ENCODE assay signal across 27 cellular contexts in the genomic region with DNA sequence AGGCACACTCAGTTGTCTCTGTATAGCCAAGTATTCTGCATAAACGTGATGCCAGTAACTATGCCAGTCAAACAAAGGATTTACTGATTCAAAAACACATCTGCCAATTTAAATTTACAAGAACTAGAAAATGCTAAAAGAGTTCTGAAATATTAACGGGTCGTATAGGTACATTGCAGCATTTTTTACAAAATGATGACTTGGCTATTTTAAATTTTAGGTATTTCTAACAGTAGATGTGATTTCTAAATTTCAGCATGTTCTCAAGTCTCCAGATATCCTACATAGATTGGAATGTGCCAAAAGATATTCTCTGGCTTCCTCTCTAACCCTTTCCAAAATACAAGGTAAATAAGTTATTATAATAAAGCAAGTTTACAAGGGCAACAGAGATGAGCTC.
DNase-seq lines count a peak whose midpoint lies in the region; ATAC-seq, FAIRE-seq and TF ChIP-seq lines count a peak whose summit lies in the region.
"Had no signal": no experiment of that assay in that cellular context is flagged by ENCODE, and none has a peak within 500 bp of the region (broad histone marks: within the 10 kb centered on the region; RNA-seq: fewer than 3 reads in every experiment).

No MANE protein-coding gene starts in this region.

- no peak for TF ChIP-seq EP300 in A549 (IDR thresholded peaks at IDR 0.05)
- TF ChIP-seq EP300 in K562 (IDR thresholded peaks at IDR 0.05; ENCODE audit: low read length) = no peak
- no peak for TF ChIP-seq EP300 in esophagus muscularis mucosa (IDR thresholded peaks at IDR 0.05)

- no peak overlapping the region for H2BK120ac ChIP-seq in IMR-90 (ENCODE audit: low read depth, low read length)

- H3K4me2 ChIP-seq in A549 (no peak overlapping the region), IMR-90 (ENCODE audit: low read depth, low read length) (no peak overlapping the region), MM.1S (ENCODE audit: low read depth, low read length) (peak overlapping the region; percentile 12; the same call in 1 of the 2 replicates), K562 (ENCODE audit: insufficient read depth, low read length) (no peak overlapping the region)

- no peak overlapping the region for H3K18ac ChIP-seq in IMR-90 (ENCODE audit: low read depth, low read length)

- H4K20me1 ChIP-seq in IMR-90 (ENCODE audit: insufficient read depth, low read length) (no peaks in the 10 kb centered on the region), MM.1S (ENCODE audit: insufficient read depth, low read length) (no peaks in the 10 kb centered on the region), K562 (replicated peaks; ENCODE audit: control insufficient read depth, insufficient read depth, low read length) (no peaks in the 10 kb centered on the region)
- H4K20me1 ChIP-seq: BLaER1 treated with 17β-estradiol and CSF1 and Interleukin-3, amounts not matched to agents 10 nM and 100 nM had no signal

- H3K9me1 ChIP-seq in IMR-90 (ENCODE audit: insufficient read depth, low read length) = no peaks in the 10 kb centered on the region
- H3K9me1 ChIP-seq in K562 (ENCODE audit: control insufficient read depth, insufficient read depth, low read length) = no peaks in the 10 kb centered on the region

- no peaks in the 10 kb centered on the region for H3K9me2 ChIP-seq in MM.1S (replicated peaks; ENCODE audit: insufficient read depth, low read length)

- no peak for TF ChIP-seq POLR2A in A549 (IDR thresholded peaks at IDR 0.05; ENCODE audit: low read length)
- TF ChIP-seq POLR2A in IMR-90 (IDR thresholded peaks at IDR 0.05; ENCODE audit: low read depth, low read length) = no peak
- no peak for TF ChIP-seq POLR2A in K562 (conservative IDR thresholded peaks at IDR 0.05)
- TF ChIP-seq POLR2A in esophagus muscularis mucosa (IDR thresholded peaks at IDR 0.05; ENCODE audit: low read depth) = no peak

- in situ Hi-C loops in IMR-90 (cut with MboI; ENCODE audit: low sequenced_read_pairs) = no loop called here
- in situ Hi-C loops in K562 (cut with MboI) = no loop called here

- H4K5ac ChIP-seq in IMR-90 (ENCODE audit: low read depth, low read length) = no peak overlapping the region

- no peaks in the 10 kb centered on the region for H3K4me1 ChIP-seq in A549
- H3K4me1 ChIP-seq in IMR-90 (ENCODE audit: control insufficient read depth, insufficient read depth, low read length) = no peaks in the 10 kb centered on the region
- peaks cover 63% of the 10 kb centered on the region for H3K4me1 ChIP-seq in MM.1S (ENCODE audit: low read length)
- H3K4me1 ChIP-seq in K562 (replicated peaks in 1 of 2; ENCODE audit: control insufficient read depth in 2 of 2, insufficient read depth in 2 of 2, low read length in 2 of 2) = no peaks in the 10 kb centered on the region
- H3K4me1 ChIP-seq in esophagus muscularis mucosa = peaks cover 0 to 4% (median 0%) of the 10 kb centered on the region in 4 donors

- H3F3A ChIP-seq in MM.1S (ENCODE audit: insufficient read depth, low read length) = peaks cover 26% of the 10 kb centered on the region

- H2BK15ac ChIP-seq in IMR-90 (ENCODE audit: low read depth, low read length) = no peak overlapping the region

- no peak overlapping the region for H4K91ac ChIP-seq in IMR-90 (ENCODE audit: insufficient read depth, low read depth, low read length)

- H3K4me3 ChIP-seq in A549 (no peak overlapping the region), IMR-90 (ENCODE audit: insufficient read depth, low read depth, low read length) (no peak overlapping the region), MM.1S (ENCODE audit: low read length) (no peak overlapping the region), K562 (no peak overlapping the region), esophagus muscularis mucosa (no peak overlapping the region)
- H3K4me3 ChIP-seq: BLaER1 treated with 17β-estradiol and CSF1 and Interleukin-3, amounts not matched to agents 10 nM and 100 nM; GM12878 had no signal

- H2AFZ ChIP-seq in IMR-90 (replicated peaks; ENCODE audit: low read length, poor library complexity) (no peak overlapping the region), MM.1S (ENCODE audit: low read length) (no peak overlapping the region), K562 (ENCODE audit: low read depth, low read length) (no peak overlapping the region)

- no peak for TF ChIP-seq CTCF in A549 (IDR thresholded peaks at IDR 0.05)
- TF ChIP-seq CTCF in IMR-90 (conservative IDR thresholded peaks at IDR 0.05; ENCODE audit: low read depth, low read length) = no peak
- no peak for TF ChIP-seq CTCF in MM.1S (IDR thresholded peaks at IDR 0.05; ENCODE audit: low read length)
- TF ChIP-seq CTCF in K562 (IDR thresholded peaks at IDR 0.05 in 2 of 3, conservative IDR thresholded peaks at IDR 0.05 in 1 of 3; ENCODE audit: insufficient read depth in 2 of 3, low read depth in 1 of 3, low read length in 3 of 3) = no peak
- TF ChIP-seq CTCF in esophagus muscularis mucosa (IDR thresholded peaks at IDR 0.05) = no peak

- FAIRE-seq in A549 (lab: Jason Lieb, UNC) (no peak), K562 (lab: Jason Lieb, UNC) (no peak)
- FAIRE-seq: A204.1, GM12878, GM12892, GM18507 had no signal

- H3K56ac ChIP-seq in IMR-90 (ENCODE audit: extremely low read depth, insufficient read depth, low read length) = no peak overlapping the region

- no peaks in the 10 kb centered on the region for H3K79me1 ChIP-seq in IMR-90 (ENCODE audit: low read depth in 1 of 2, low read length in 2 of 2)

- POLR2A ChIA-PET in A549 (lab: Yijun Ruan, JAX) (no interaction called here), IMR-90 (lab: Charles Lee; ENCODE audit: unreplicated experiment) (no interaction called here), K562 (lab: Yijun Ruan, JAX) (no interaction called here)

- dilution Hi-C loops in IMR-90 (cut with HindIII; ENCODE audit: low sequenced_read_pairs, unreplicated experiment) = no loop called here

- H2AK5ac ChIP-seq in IMR-90 (ENCODE audit: low read depth, low read length) = no peak overlapping the region

- TF ChIP-seq RAD21 in A549 (conservative IDR thresholded peaks at IDR 0.05 in 1 of 2, IDR thresholded peaks at IDR 0.05 in 1 of 2) (no peak), IMR-90 (IDR thresholded peaks at IDR 0.05; ENCODE audit: low read length) (no peak), K562 (CRISPR knock-in tag; conservative IDR thresholded peaks at IDR 0.05 in 1 of 2, IDR thresholded peaks at IDR 0.05 in 1 of 2) (no peak)

- DNase-seq in A549 (ENCODE audit: low read depth in 1 of 2, low spot score in 1 of 2) (no peak), IMR-90 (no peak), MM.1S (no peak), K562 (ENCODE audit: extremely low read depth in 1 of 4, low spot score in 3 of 4) (no peak), iPS-NIHi7 (ENCODE audit: extremely low spot score) (no peak), posterior vena cava (ENCODE audit: low spot score) (no peak), esophagus muscularis mucosa (ENCODE audit: extremely low spot score) (no peak)
- DNase-seq: 8988T; AML-193; CD4-positive, alpha-beta memory T cell; CD4-positive, CD25-positive, alpha-beta regulatory T cell; CD8-positive, alpha-beta memory T cell; COR-L47; DMS 273 treated with DMSO at 0.1 percent for 48 hours; DMS153; DMS53; DMS79; DND-41; EL; GDM1 had no signal

- no peak overlapping the region for H3K9ac ChIP-seq in IMR-90 (ENCODE audit: low read depth, low read length)
- H3K9ac ChIP-seq in MM.1S (ENCODE audit: low read length) = no peak overlapping the region
- no peak overlapping the region for H3K9ac ChIP-seq in K562 (ENCODE audit: insufficient read depth in 1 of 2, low read depth in 2 of 2, low read length in 2 of 2)
- H3K9ac ChIP-seq: BLaER1 treated with 17β-estradiol and CSF1 and Interleukin-3, amounts not matched to agents 10 nM and 100 nM had no signal

- H2BK5ac ChIP-seq in IMR-90 (ENCODE audit: low read depth, low read length, poor library complexity, severe bottlenecking) = no peak overlapping the region

- CTCF ChIA-PET in A549 (lab: Yijun Ruan, JAX) = interaction anchor here (0.6 kb wide), 1 partner anchor 25 kb away, joined by 3 read pairs; no protein-coding TSS in a partner anchor
- CTCF ChIA-PET in IMR-90 (lab: Yijun Ruan, JAX) = no interaction called here
- CTCF ChIA-PET in K562 (lab: Yijun Ruan, JAX; ENCODE audit: low intra/inter-chr PET ratio) = no interaction called here

- H2BK20ac ChIP-seq in IMR-90 (ENCODE audit: low read depth, low read length) = no peak overlapping the region

- 44% methylated on average over 3 of the region's 3 CpGs for whole genome bisulfite sequencing in A549 (ENCODE audit: missing lambda C conversion rate)
- no CpG with 5 or more reads among the region's 3 CpGs for WGBS in IMR-90 (ENCODE audit: extremely low coverage in 2 of 2, insufficient read length in 1 of 2), 2 experiments
- 3% methylated on average over 3 of the region's 3 CpGs for WGBS in K562 (ENCODE audit: insufficient coverage, low coverage, missing lambda C conversion rate)
- WGBS in esophagus muscularis mucosa = 86% methylated on average over 3 of the region's 3 CpGs

- H3K27ac ChIP-seq in A549 = no peak overlapping the region
- H3K27ac ChIP-seq in IMR-90 (ENCODE audit: insufficient read depth, low read length) = no peak overlapping the region
- peak overlapping the region; percentile 56; the same call in 1 of the 2 replicates for H3K27ac ChIP-seq in MM.1S (ENCODE audit: low read length)
- no peak overlapping the region for H3K27ac ChIP-seq in K562 (ENCODE audit: extremely low read depth, low read depth, low read length)
- H3K27ac ChIP-seq in esophagus muscularis mucosa (replicated peaks in 1 of 4) = no peak overlapping the region
- H3K27ac ChIP-seq: BLaER1 treated with 17β-estradiol and CSF1 and Interleukin-3, amounts not matched to agents 10 nM and 100 nM; C4-2B had no signal

- no peak overlapping the region for H3K4ac ChIP-seq in IMR-90 (ENCODE audit: low read depth, low read length)

- H2AK9ac ChIP-seq in IMR-90 (replicated peaks; ENCODE audit: low read depth, low read length, poor library complexity) = no peak overlapping the region

- no peak overlapping the region for H3K14ac ChIP-seq in IMR-90 (replicated peaks; ENCODE audit: low read depth, low read length)

- H3K79me2 ChIP-seq in MM.1S (ENCODE audit: low read length) (0 out of 2 replicates have a peak, but pooled peaks cover 4% of the 10 kb centered on the region), K562 (ENCODE audit: control insufficient read depth, insufficient read depth, low read length) (no peaks in the 10 kb centered on the region)

- no peaks in the 10 kb centered on the region for H3K36me3 ChIP-seq in IMR-90 (ENCODE audit: control insufficient read depth, insufficient read depth, low read length)
- H3K36me3 ChIP-seq in MM.1S (replicated peaks; ENCODE audit: insufficient read depth, low read length) = peaks cover 14% of the 10 kb centered on the region
- H3K36me3 ChIP-seq in K562 (ENCODE audit: control insufficient read depth, insufficient read depth, low read length) = no peaks in the 10 kb centered on the region
- no peaks in the 10 kb centered on the region for H3K36me3 ChIP-seq in esophagus muscularis mucosa
- H3K36me3 ChIP-seq: BLaER1 treated with 17β-estradiol and CSF1 and Interleukin-3, amounts not matched to agents 10 nM and 100 nM had no signal

- H3K27me3 ChIP-seq in IMR-90 (ENCODE audit: control insufficient read depth, insufficient read depth, low read length) (no peaks in the 10 kb centered on the region), MM.1S (replicated peaks; ENCODE audit: insufficient read depth, low read length) (no peaks in the 10 kb centered on the region), K562 (ENCODE audit: control insufficient read depth in 2 of 2, insufficient read depth in 2 of 2, low read length in 2 of 2) (no peaks in the 10 kb centered on the region), esophagus muscularis mucosa (no peaks in the 10 kb centered on the region)
- H3K27me3 ChIP-seq: BLaER1 treated with 17β-estradiol and CSF1 and Interleukin-3, amounts not matched to agents 10 nM and 100 nM had no signal

- no peak overlapping the region for H4K8ac ChIP-seq in IMR-90 (ENCODE audit: low read depth in 2 of 2, low read length in 2 of 2)

- H3K23ac ChIP-seq in IMR-90 (ENCODE audit: low read depth, low read length) = no peak overlapping the region

- ATAC-seq in A549 (no peak), IMR-90 (ENCODE audit: low read depth) (no peak), K562 (no peak), HG03342 (IDR thresholded peaks at IDR 0.05; ENCODE audit: unreplicated experiment) (no peak)
- ATAC-seq: GM12878 had no signal

- intact Hi-C loops in IMR-90 (cut with micrococcal nuclease) (no loop called here), K562 (cut with micrococcal nuclease) (no loop called here), posterior vena cava (cut with DNase I) (no loop called here), esophagus muscularis mucosa (cut with DNase I) (no loop called here)

- H3K9me3 ChIP-seq in A549 (no peaks in the 10 kb centered on the region), IMR-90 (ENCODE audit: control insufficient read depth, insufficient read depth, low read length) (no peaks in the 10 kb centered on the region), MM.1S (replicated peaks; ENCODE audit: insufficient read depth, low read length) (no peaks in the 10 kb centered on the region), K562 (replicated peaks; ENCODE audit: control insufficient read depth, insufficient read depth, low read depth, low read length) (no peaks in the 10 kb centered on the region), esophagus muscularis mucosa (no peaks in the 10 kb centered on the region)

- BruUV-seq in IMR-90 (replicated peaks; lab: Mats Ljungman, UMichigan) (no TSS peak), K562 (replicated peaks; lab: Mats Ljungman, UMichigan) (no TSS peak)
